25 cellular contexts compared by ENCODE assay signal in genomic region chr2:191328150-191328809, GRCh38.
"Had no signal": no experiment of that assay in that cellular context is flagged by ENCODE, and none has a peak within 500 bp of the region (broad histone marks: within the 10 kb centered on the region; RNA-seq: fewer than 3 reads in every experiment).

No MANE protein-coding gene starts in this region.

- H3K4me1 Mint-ChIP-seq: natural killer cell had no signal

- H3K27ac Mint-ChIP-seq: mesothelial cell of epicardium; natural killer cell; progenitor cell of endocrine pancreas; stimulated activated effector memory CD8-positive, alpha-beta T cell treated with anti-CD3 and anti-CD28 coated beads, Interleukin-12 subunit alpha, Interleukin-12 subunit beta, amount 100 ng/mL, for 72 hours; stimulated activated naive CD8-positive, alpha-beta T cell treated with anti-CD3 and anti-CD28 coated beads, Interleukin-15, Interleukin-2, amounts not matched to agents 100 ng/mL and 50 ng/mL, for 24 hours had no signal

- H3K27me3 ChIP-seq: ovary, sigmoid colon, spleen, suprapubic skin, tibial artery, upper lobe of right lung had no signal

- H3K4me1 ChIP-seq: sigmoid colon, spleen, upper lobe of right lung had no signal

- H3K36me3 Mint-ChIP-seq: stimulated activated effector memory CD8-positive, alpha-beta T cell treated with anti-CD3 and anti-CD28 coated beads, Interleukin-12 subunit alpha, Interleukin-12 subunit beta, amount 100 ng/mL, for 72 hours had no signal

- ATAC-seq: left colon; natural killer cell; right cardiac atrium; stimulated activated effector memory CD8-positive, alpha-beta T cell treated with anti-CD3 and anti-CD28 coated beads, Interleukin-12 subunit alpha, Interleukin-12 subunit beta, amount 100 ng/mL, for 72 hours; upper lobe of right lung had no signal

- H3K9me3 ChIP-seq: ovary, sigmoid colon, suprapubic skin, thoracic aorta, tibial artery, upper lobe of right lung had no signal

- H3K27me3 Mint-ChIP-seq: naive B cell; progenitor cell of endocrine pancreas; stimulated activated naive CD8-positive, alpha-beta T cell treated with anti-CD3 and anti-CD28 coated beads, Interleukin-15, Interleukin-2, amounts not matched to agents 100 ng/mL and 50 ng/mL, for 24 hours had no signal

- H3K27ac ChIP-seq: left ventricle myocardium inferior, ovary, sigmoid colon, spleen, suprapubic skin, thoracic aorta, tibial artery, upper lobe of right lung had no signal

- DNase-seq: hippocampal formation; kidney glomerular epithelial cell; left colon; left ventricle myocardium inferior; mesendoderm; naive B cell; natural killer cell; ovary; right cardiac atrium; sigmoid colon; small intestine; spleen; stimulated activated CD4-positive, alpha-beta T cell treated with anti-CD3 and anti-CD28 coated beads, Interleukin-4, amount 100 ng/mL, for 24 hours; stimulated activated naive CD4-positive, alpha-beta T cell; tibial artery; trophoblast cell; upper lobe of right lung had no signal

- H3K4me3 ChIP-seq: left ventricle myocardium inferior, lung, ovary, sigmoid colon, spleen, suprapubic skin, thoracic aorta, tibial artery, upper lobe of right lung had no signal

- H3K9me3 Mint-ChIP-seq: stimulated activated effector memory CD8-positive, alpha-beta T cell treated with anti-CD3 and anti-CD28 coated beads, Interleukin-12 subunit alpha, Interleukin-12 subunit beta, amount 100 ng/mL, for 72 hours had no signal

- FAIRE-seq: small intestine, urothelium cell line had no signal

- H3K36me3 ChIP-seq: ovary, sigmoid colon, suprapubic skin, thoracic aorta had no signal

- H3K4me3 Mint-ChIP-seq: mesothelial cell of epicardium; natural killer cell; stimulated activated effector memory CD8-positive, alpha-beta T cell treated with anti-CD3 and anti-CD28 coated beads, Interleukin-12 subunit alpha, Interleukin-12 subunit beta, amount 100 ng/mL, for 72 hours; stimulated activated naive CD8-positive, alpha-beta T cell treated with anti-CD3 and anti-CD28 coated beads, Interleukin-15, Interleukin-2, amounts not matched to agents 100 ng/mL and 50 ng/mL, for 24 hours had no signal
